In genomic region chr5:180811623-180812119, GRCh38 we compare ENCODE assay signal across 8 cellular contexts. TPM values are rescaled to one million over a fixed set of nuclear protein-coding genes. Genes with fewer than 3 reads are reported as not detected.
A peak's percentile ranks its signal among the peaks of the same experiment; 100 is the strongest.
DNase-seq lines count a peak whose midpoint lies in the region; ATAC-seq and TF ChIP-seq lines count a peak whose summit lies in the region.

No MANE protein-coding gene starts in this region.

- H3K27ac Mint-ChIP-seq in activated CD4-positive, alpha-beta T cell treated with anti-CD3 and anti-CD28 coated beads, Interleukin-2, amount 10 ng/mL, durations not matched to agents 24 days and 14 days = peak overlapping the region; percentile 94
- H3K27ac Mint-ChIP-seq in activated T-helper 1 cell treated with anti-CD3 and anti-CD28 coated beads, Interleukin-12 subunit alpha, Interleukin-12 subunit beta, Interleukin-2, Interleukin-4 antibody, amounts not matched to agents 30 ng/mL and 10 ng/mL and 1 ng/mL, durations not matched to agents 14 hours and 24 hours and 36 hours = peak overlapping the region; percentile 93

- H3K4me1 Mint-ChIP-seq in activated CD4-positive, alpha-beta T cell treated with anti-CD3 and anti-CD28 coated beads, Interleukin-2, amount 10 ng/mL, durations not matched to agents 24 days and 14 days = peaks cover 57% of the 10 kb centered on the region
- peaks cover 69% of the 10 kb centered on the region for H3K4me1 Mint-ChIP-seq in activated T-helper 1 cell treated with anti-CD3 and anti-CD28 coated beads, Interleukin-12 subunit alpha, Interleukin-12 subunit beta, Interleukin-2, Interleukin-4 antibody, amounts not matched to agents 30 ng/mL and 10 ng/mL and 1 ng/mL, durations not matched to agents 14 hours and 24 hours and 36 hours (ENCODE audit: low read depth)

- H3K9me3 Mint-ChIP-seq in activated CD4-positive, alpha-beta T cell treated with anti-CD3 and anti-CD28 coated beads, Interleukin-2, amount 10 ng/mL, durations not matched to agents 24 days and 14 days = no peaks in the 10 kb centered on the region
- no peaks in the 10 kb centered on the region for H3K9me3 Mint-ChIP-seq in activated T-helper 1 cell treated with anti-CD3 and anti-CD28 coated beads, Interleukin-12 subunit alpha, Interleukin-12 subunit beta, Interleukin-2, Interleukin-4 antibody, amounts not matched to agents 30 ng/mL and 10 ng/mL and 1 ng/mL, durations not matched to agents 14 hours and 24 hours and 36 hours

- TF ChIP-seq CTCF in liver (IDR thresholded peaks at IDR 0.05; ENCODE audit: low read depth, low read length, missing input control) = no peak
- no peak for TF ChIP-seq CTCF in thyroid gland (IDR thresholded peaks at IDR 0.05)

- peak overlapping the region; percentile 78 for H3K4me3 Mint-ChIP-seq in activated CD4-positive, alpha-beta T cell treated with anti-CD3 and anti-CD28 coated beads, Interleukin-2, amount 10 ng/mL, durations not matched to agents 24 days and 14 days
- peak overlapping the region; percentile 85 for H3K4me3 Mint-ChIP-seq in activated T-helper 1 cell treated with anti-CD3 and anti-CD28 coated beads, Interleukin-12 subunit alpha, Interleukin-12 subunit beta, Interleukin-2, Interleukin-4 antibody, amounts not matched to agents 30 ng/mL and 10 ng/mL and 1 ng/mL, durations not matched to agents 14 hours and 24 hours and 36 hours

- DNase-seq in activated CD4-positive, alpha-beta T cell treated with anti-CD3 and anti-CD28 coated beads, Interleukin-2, amount 10 ng/mL, durations not matched to agents 24 days and 14 days = no peak
- DNase-seq in activated CD4-positive, alpha-beta T cell treated with anti-CD3 and anti-CD28 coated beads for 1 hour = no peak
- no peak for DNase-seq in activated T-helper 1 cell treated with anti-CD3 and anti-CD28 coated beads, Interleukin-12 subunit alpha, Interleukin-12 subunit beta, Interleukin-2, Interleukin-4 antibody, amounts not matched to agents 30 ng/mL and 10 ng/mL and 1 ng/mL, durations not matched to agents 14 hours and 24 hours and 36 hours (ENCODE audit: low spot score)
- DNase-seq in thyroid gland (no peak), SHP77 (lab: John Stamatoyannopoulos, UW) (no peak)

- ATAC-seq in GM19035 (IDR thresholded peaks at IDR 0.05; ENCODE audit: unreplicated experiment) (no peak), HG02885 (IDR thresholded peaks at IDR 0.05; ENCODE audit: poor library complexity, unreplicated experiment) (no peak)

- H3K36me3 ChIP-seq in liver (ENCODE audit: control insufficient read depth in 4 of 4, insufficient read depth in 3 of 4, low read depth in 1 of 4, low read length in 3 of 4) (no peaks in the 10 kb centered on the region), thyroid gland (no peaks in the 10 kb centered on the region)

- peak overlapping the region; percentile 36 to 82 for H3K9ac ChIP-seq in liver (ENCODE audit: low read depth in 1 of 2, low read length in 2 of 2)

- H3K9me3 ChIP-seq in liver (ENCODE audit: control insufficient read depth in 4 of 4, low read length in 3 of 4) (no peaks in the 10 kb centered on the region), thyroid gland (no peaks in the 10 kb centered on the region)

- no peak for TF ChIP-seq RAD21 in liver (IDR thresholded peaks at IDR 0.05)

- H3K4me3 ChIP-seq in liver (ENCODE audit: low read depth in 1 of 3, low read length in 3 of 3) = peak overlapping the region; percentile 55 to 74 (median 57)
- H3K4me3 ChIP-seq in thyroid gland (replicated peaks in 1 of 3) = no peak overlapping the region

- WGBS in liver = 79% methylated on average over 10 of the region's 10 CpGs
- WGBS in thyroid gland, 2 donors = 69 to 74% methylated on average over 10 of the region's 10 CpGs

- H3K4me1 ChIP-seq in liver (ENCODE audit: control insufficient read depth in 4 of 4, insufficient read depth in 4 of 4, low read length in 3 of 4) (peaks cover 8 to 39% (median 31%) of the 10 kb centered on the region in 4 donors), thyroid gland (peaks cover 56 to 72% of the 10 kb centered on the region in 2 donors)

- H3K27me3 ChIP-seq in liver (ENCODE audit: control insufficient read depth in 4 of 4, insufficient read depth in 4 of 4, low read length in 3 of 4) (no peaks in the 10 kb centered on the region), thyroid gland (no peaks in the 10 kb centered on the region)

- no peaks in the 10 kb centered on the region for H3K27me3 Mint-ChIP-seq in activated CD4-positive, alpha-beta T cell treated with anti-CD3 and anti-CD28 coated beads, Interleukin-2, amount 10 ng/mL, durations not matched to agents 24 days and 14 days
- peaks cover 5% of the 10 kb centered on the region for H3K27me3 Mint-ChIP-seq in activated T-helper 1 cell treated with anti-CD3 and anti-CD28 coated beads, Interleukin-12 subunit alpha, Interleukin-12 subunit beta, Interleukin-2, Interleukin-4 antibody, amounts not matched to agents 30 ng/mL and 10 ng/mL and 1 ng/mL, durations not matched to agents 14 hours and 24 hours and 36 hours (ENCODE audit: insufficient read depth)

- no peak for TF ChIP-seq POLR2A in thyroid gland (IDR thresholded peaks at IDR 0.05)

- H3K27ac ChIP-seq in liver (ENCODE audit: low read depth in 1 of 2, low read length in 2 of 2) (peak overlapping the region; percentile 93 to 94), thyroid gland (peak overlapping the region; percentile 98 to 99 (median 98))

- intact Hi-C loops in activated CD4-positive, alpha-beta T cell treated with anti-CD3 and anti-CD28 coated beads, Interleukin-2, amount 10 ng/mL, durations not matched to agents 24 days and 14 days (cut with micrococcal nuclease) = loop anchor here (2.0 kb wide), 1 partner anchor 435 kb away; no protein-coding TSS in a partner anchor
- intact Hi-C loops in activated T-helper 1 cell treated with anti-CD3 and anti-CD28 coated beads, Interleukin-12 subunit alpha, Interleukin-12 subunit beta, Interleukin-2, Interleukin-4 antibody, amounts not matched to agents 30 ng/mL and 10 ng/mL and 1 ng/mL, durations not matched to agents 14 hours and 24 hours and 36 hours (cut with micrococcal nuclease) = loop anchor here (2.0 to 5.0 kb wide), 2 partner anchors 451 to 519 kb away; partner anchors contain the start of genes MAPK9 and TRIM52
- intact Hi-C loops in thyroid gland (cut with DNase I) = no loop called here

- peaks cover 13% of the 10 kb centered on the region for H3K36me3 Mint-ChIP-seq in activated CD4-positive, alpha-beta T cell treated with anti-CD3 and anti-CD28 coated beads, Interleukin-2, amount 10 ng/mL, durations not matched to agents 24 days and 14 days (ENCODE audit: low read depth)
- peaks cover 11% of the 10 kb centered on the region for H3K36me3 Mint-ChIP-seq in activated T-helper 1 cell treated with anti-CD3 and anti-CD28 coated beads, Interleukin-12 subunit alpha, Interleukin-12 subunit beta, Interleukin-2, Interleukin-4 antibody, amounts not matched to agents 30 ng/mL and 10 ng/mL and 1 ng/mL, durations not matched to agents 14 hours and 24 hours and 36 hours (ENCODE audit: low read depth)

TF ChIP-seq in liver, 16 proteins besides CTCF, POLR2A, EP300 and RAD21 (continues in another document):
- TF ChIP-seq ATF3 (IDR thresholded peaks at IDR 0.05) (no peak), NR2F2 (IDR thresholded peaks at IDR 0.05) (no peak), REST (IDR thresholded peaks at IDR 0.05) (no peak), GABPA (IDR thresholded peaks at IDR 0.05 in 1 of 2, conservative IDR thresholded peaks at IDR 0.05 in 1 of 2) (no peak), SP1 (IDR thresholded peaks at IDR 0.05) (no peak), TAF1 (conservative IDR thresholded peaks at IDR 0.05) (no peak), EGR1 (IDR thresholded peaks at IDR 0.05; ENCODE audit: low read depth in 2 of 2) (no peak)

RNA-seq across cellular contexts. Expression of gene MGAT1, which starts 9.1 kb away (rescaled TPM):
- 119 and 122 TPM in 2 replicates for total RNA-seq in activated CD4-positive, alpha-beta T cell treated with anti-CD3 and anti-CD28 coated beads, Interleukin-2, amount 10 ng/mL, durations not matched to agents 24 days and 14 days
- total RNA-seq in activated T-helper 1 cell treated with anti-CD3 and anti-CD28 coated beads, Interleukin-12 subunit alpha, Interleukin-12 subunit beta, Interleukin-2, Interleukin-4 antibody, amounts not matched to agents 30 ng/mL and 10 ng/mL and 1 ng/mL, durations not matched to agents 14 hours and 24 hours and 36 hours = 106 and 107 TPM in 2 replicates
- total RNA-seq in liver (100 to 1,000 TPM in 1 of 2 donors, 10 to 100 TPM in 1; 73.6 to 122 TPM), thyroid gland (100 to 1,000 TPM; 155 to 283 (median 200) TPM)
- polyA plus RNA-seq in liver = 100 to 1,000 TPM in 1 of 2 donors, 10 to 100 TPM in 1; 73.0 to 125 TPM

RNA-seq across cellular contexts. Expression of gene ZFP62, which starts 49.4 kb away (rescaled TPM):
- total RNA-seq in activated CD4-positive, alpha-beta T cell treated with anti-CD3 and anti-CD28 coated beads, Interleukin-2, amount 10 ng/mL, durations not matched to agents 24 days and 14 days = 26.7 and 28.0 TPM in 2 replicates
- total RNA-seq in activated T-helper 1 cell treated with anti-CD3 and anti-CD28 coated beads, Interleukin-12 subunit alpha, Interleukin-12 subunit beta, Interleukin-2, Interleukin-4 antibody, amounts not matched to agents 30 ng/mL and 10 ng/mL and 1 ng/mL, durations not matched to agents 14 hours and 24 hours and 36 hours = 28.4 and 28.5 TPM in 2 replicates
- total RNA-seq in liver (1 to 10 TPM; 7.9 to 8.8 TPM), thyroid gland (10 to 100 TPM; 41.1 to 58.9 (median 47.3) TPM)
- 1 to 10 TPM; 3.4 to 3.5 TPM for polyA plus RNA-seq in liver

Comparison
In these comparisons a context has a peak if more than half of its experiments do, and no peak if none do; other contexts are left out.
1. H3K4me3 ChIP-seq: peak in liver (3 of 3); none in thyroid gland (0 of 3).